22 cellular contexts compared by ENCODE assay signal in genomic region chr2:105468655-105469042, GRCh38.
A peak's percentile ranks its signal among the peaks of the same experiment; 100 is the strongest.
DNase-seq lines count a peak whose midpoint lies in the region; ATAC-seq and TF ChIP-seq lines count a peak whose summit lies in the region.
"Had no signal": no experiment of that assay in that cellular context is flagged by ENCODE, and none has a peak within 500 bp of the region (broad histone marks: within the 10 kb centered on the region; RNA-seq: fewer than 3 reads in every experiment).

No MANE protein-coding gene starts in this region.

- peaks cover 17% of the 10 kb centered on the region for H3K4me1 ChIP-seq in CD8-positive, alpha-beta T cell (ENCODE audit: insufficient read depth, low read length)
- H3K4me1 ChIP-seq: BE2C, suprapubic skin, vagina had no signal

- no peak overlapping the region for H3K4me3 ChIP-seq in CD8-positive, alpha-beta T cell (ENCODE audit: low read depth, low read length)
- H3K4me3 ChIP-seq: hepatocyte, suprapubic skin, vagina had no signal

- intact Hi-C loops in CD8-positive, alpha-beta T cell (cut with DNase I, micrococcal nuclease): no loop called here
- intact Hi-C loops in activated CD8-positive, alpha-beta T cell treated with anti-CD3 and anti-CD28 coated beads for 36 hours (cut with micrococcal nuclease): no loop called here

- peaks cover 3% of the 10 kb centered on the region for H3K27me3 Mint-ChIP-seq in activated CD4-positive, alpha-beta T cell treated with anti-CD3 and anti-CD28 coated beads, Interleukin-2, amount 10 ng/mL, durations not matched to agents 7 days and 5 days
- H3K27me3 Mint-ChIP-seq in CD8-positive, alpha-beta T cell (ENCODE audit: low read depth): peaks cover 4% of the 10 kb centered on the region
- no peaks in the 10 kb centered on the region for H3K27me3 Mint-ChIP-seq in activated CD8-positive, alpha-beta T cell treated with anti-CD3 and anti-CD28 coated beads for 36 hours
- peaks cover 0 to 13% (median 2%) of the 10 kb centered on the region in 5 donors for H3K27me3 Mint-ChIP-seq in naive thymus-derived CD8-positive, alpha-beta T cell

- H3K4me1 Mint-ChIP-seq in activated CD4-positive, alpha-beta T cell treated with anti-CD3 and anti-CD28 coated beads, Interleukin-2, amount 10 ng/mL, durations not matched to agents 7 days and 5 days: peaks cover 15% of the 10 kb centered on the region
- H3K4me1 Mint-ChIP-seq in CD8-positive, alpha-beta T cell (ENCODE audit: low read depth): peaks cover 19% of the 10 kb centered on the region
- H3K4me1 Mint-ChIP-seq in activated CD8-positive, alpha-beta T cell treated with anti-CD3 and anti-CD28 coated beads for 36 hours (ENCODE audit: low read depth): peaks cover 13% of the 10 kb centered on the region
- H3K4me1 Mint-ChIP-seq in naive thymus-derived CD8-positive, alpha-beta T cell: peaks cover 9 to 32% (median 23%) of the 10 kb centered on the region in 4 donors
- H3K4me1 Mint-ChIP-seq: central memory CD8-positive, alpha-beta T cell had no signal

- no peak overlapping the region for H3K27ac ChIP-seq in CD8-positive, alpha-beta T cell (ENCODE audit: low read depth, low read length)
- H3K27ac ChIP-seq: hepatocyte, suprapubic skin, vagina had no signal

- no peaks in the 10 kb centered on the region for H3K27me3 ChIP-seq in CD8-positive, alpha-beta T cell (ENCODE audit: insufficient read depth, low read length)
- H3K27me3 ChIP-seq: BE2C, hepatocyte, suprapubic skin, vagina had no signal

- no peaks in the 10 kb centered on the region for H3K36me3 ChIP-seq in CD8-positive, alpha-beta T cell (ENCODE audit: insufficient read depth, low read length)
- H3K36me3 ChIP-seq: BE2C, suprapubic skin, vagina had no signal

- no peaks in the 10 kb centered on the region for H3K9me3 Mint-ChIP-seq in activated CD4-positive, alpha-beta T cell treated with anti-CD3 and anti-CD28 coated beads, Interleukin-2, amount 10 ng/mL, durations not matched to agents 7 days and 5 days
- no peaks in the 10 kb centered on the region for H3K9me3 Mint-ChIP-seq in CD8-positive, alpha-beta T cell
- no peaks in the 10 kb centered on the region for H3K9me3 Mint-ChIP-seq in activated CD8-positive, alpha-beta T cell treated with anti-CD3 and anti-CD28 coated beads for 36 hours
- no peaks in the 10 kb centered on the region for H3K9me3 Mint-ChIP-seq in naive thymus-derived CD8-positive, alpha-beta T cell
- H3K9me3 Mint-ChIP-seq: central memory CD8-positive, alpha-beta T cell had no signal

- H3K36me3 Mint-ChIP-seq in activated CD4-positive, alpha-beta T cell treated with anti-CD3 and anti-CD28 coated beads, Interleukin-2, amount 10 ng/mL, durations not matched to agents 7 days and 5 days (ENCODE audit: low read depth): no peaks in the 10 kb centered on the region
- H3K36me3 Mint-ChIP-seq in CD8-positive, alpha-beta T cell: no peaks in the 10 kb centered on the region
- no peaks in the 10 kb centered on the region for H3K36me3 Mint-ChIP-seq in activated CD8-positive, alpha-beta T cell treated with anti-CD3 and anti-CD28 coated beads for 36 hours (ENCODE audit: low read depth)
- no peaks in the 10 kb centered on the region for H3K36me3 Mint-ChIP-seq in naive thymus-derived CD8-positive, alpha-beta T cell

- peak overlapping the region; percentile 79 for H3K27ac Mint-ChIP-seq in activated CD4-positive, alpha-beta T cell treated with anti-CD3 and anti-CD28 coated beads, Interleukin-2, amount 10 ng/mL, durations not matched to agents 7 days and 5 days
- H3K27ac Mint-ChIP-seq in CD8-positive, alpha-beta T cell: peak overlapping the region; percentile 68
- H3K27ac Mint-ChIP-seq in activated CD8-positive, alpha-beta T cell treated with anti-CD3 and anti-CD28 coated beads for 36 hours: peak overlapping the region; percentile 64
- peak overlapping the region in 9 of 10 donors; percentile 22 to 95 (median 59) for H3K27ac Mint-ChIP-seq in naive thymus-derived CD8-positive, alpha-beta T cell

- TF ChIP-seq CTCF in CD8-positive, alpha-beta T cell (IDR thresholded peaks at IDR 0.05): no peak
- no peak for TF ChIP-seq CTCF in activated CD8-positive, alpha-beta T cell treated with anti-CD3 and anti-CD28 coated beads for 36 hours (IDR thresholded peaks at IDR 0.05)

- H3K4me3 Mint-ChIP-seq in activated CD4-positive, alpha-beta T cell treated with anti-CD3 and anti-CD28 coated beads, Interleukin-2, amount 10 ng/mL, durations not matched to agents 7 days and 5 days: no peak overlapping the region
- peak overlapping the region; percentile 66 for H3K4me3 Mint-ChIP-seq in CD8-positive, alpha-beta T cell
- peak overlapping the region; percentile 26 for H3K4me3 Mint-ChIP-seq in activated CD8-positive, alpha-beta T cell treated with anti-CD3 and anti-CD28 coated beads for 36 hours
- peak overlapping the region; percentile 61 to 81 (median 74) for H3K4me3 Mint-ChIP-seq in naive thymus-derived CD8-positive, alpha-beta T cell
- H3K4me3 Mint-ChIP-seq: central memory CD8-positive, alpha-beta T cell had no signal

- no peaks in the 10 kb centered on the region for H3K9me3 ChIP-seq in CD8-positive, alpha-beta T cell (ENCODE audit: low read length)
- H3K9me3 ChIP-seq: BE2C, suprapubic skin, vagina had no signal

- POLR2A ChIA-PET in activated CD4-positive, alpha-beta T cell treated with anti-CD3 and anti-CD28 coated beads, Interleukin-2, amount 10 ng/mL, durations not matched to agents 7 days and 5 days (lab: Charles Lee): no interaction called here
- POLR2A ChIA-PET in CD8-positive, alpha-beta T cell (lab: Charles Lee): interaction anchor here (0.6 kb wide), 1 partner anchor 24 kb away, joined by 3 read pairs; no protein-coding TSS in a partner anchor
- POLR2A ChIA-PET in activated CD8-positive, alpha-beta T cell treated with anti-CD3 and anti-CD28 coated beads for 36 hours (lab: Charles Lee): no interaction called here
- POLR2A ChIA-PET in naive thymus-derived CD8-positive, alpha-beta T cell (lab: Charles Lee): no interaction called here

- CTCF ChIA-PET in activated CD4-positive, alpha-beta T cell treated with anti-CD3 and anti-CD28 coated beads, Interleukin-2, amount 10 ng/mL, durations not matched to agents 7 days and 5 days (lab: Charles Lee): no interaction called here
- CTCF ChIA-PET in CD8-positive, alpha-beta T cell (lab: Charles Lee): no interaction called here
- CTCF ChIA-PET in activated CD8-positive, alpha-beta T cell treated with anti-CD3 and anti-CD28 coated beads for 36 hours (lab: Charles Lee): no interaction called here

- no peak for DNase-seq in activated CD4-positive, alpha-beta T cell treated with anti-CD3 and anti-CD28 coated beads, Interleukin-2, amount 10 ng/mL, durations not matched to agents 7 days and 5 days
- DNase-seq in activated CD4-positive, alpha-beta T cell treated with anti-CD3 and anti-CD28 coated beads for 1 hour: no peak
- DNase-seq in CD8-positive, alpha-beta T cell: no peak
- peak; percentile 10 for DNase-seq in activated CD8-positive, alpha-beta T cell treated with anti-CD3 and anti-CD28 coated beads for 36 hours
- DNase-seq in naive thymus-derived CD8-positive, alpha-beta T cell: no peak
- DNase-seq in dermis blood vessel endothelial cell (no peak), activated gamma-delta T cell (lab: John Stamatoyannopoulos, UW) (no peak)
- DNase-seq: activated CD4-positive, alpha-beta T cell treated with anti-CD3 and anti-CD28 coated beads, Interleukin-2, amount 50 U/mL, for 4 hours; BE2C; Calu3; foreskin melanocyte; KBM-7; NCI-H187; NCI-H226; NCI-H774; nucleus accumbens; SHP77 had no signal

- no peak for ATAC-seq in CD8-positive, alpha-beta T cell
- ATAC-seq in activated CD8-positive, alpha-beta T cell treated with anti-CD3 and anti-CD28 coated beads for 36 hours: no peak
- ATAC-seq in naive thymus-derived CD8-positive, alpha-beta T cell: peak in 1 of 2 donors; percentile 14
- no peak for ATAC-seq in GM19452 (IDR thresholded peaks at IDR 0.05; ENCODE audit: unreplicated experiment)
